8 cellular contexts compared by ENCODE assay signal in genomic region chr17:79997004-79997673, GRCh38. TPM values are rescaled to one million over a fixed set of nuclear protein-coding genes. Genes with fewer than 3 reads are reported as not detected.
A peak's percentile ranks its signal among the peaks of the same experiment; 100 is the strongest.
DNase-seq lines count a peak whose midpoint lies in the region; ATAC-seq and TF ChIP-seq lines count a peak whose summit lies in the region.

No MANE protein-coding gene starts in this region.

- no peaks in the 10 kb centered on the region for H3K27me3 Mint-ChIP-seq in central memory CD8-positive, alpha-beta T cell

- POLR2A ChIA-PET in HCT116 (lab: Charles Lee), result no interaction called here

- RAD21 ChIA-PET in HCT116 (lab: Charles Lee; ENCODE audit: low non-redundant PET in 1 of 2, low total read pairs in 2 of 2, uncharacterized antibody in 2 of 2, unreplicated experiment in 2 of 2), result no interaction called here

- no peak for DNase-seq in HCT116 (ENCODE audit: low read depth, low spot score)
- DNase-seq in activated CD4-positive, CD25-positive, alpha-beta regulatory T cell treated with anti-CD3 and anti-CD28 coated beads, Interleukin-2, amount 50 U/mL, for 72 hours, result peak; percentile 53
- DNase-seq in central memory CD8-positive, alpha-beta T cell (ENCODE audit: low spot score in 2 of 2), result peak; percentile 59 to 87
- peak; percentile 40 for DNase-seq in stimulated activated CD8-positive, alpha-beta memory T cell treated with anti-CD3 and anti-CD28 coated beads, Interleukin-12 subunit alpha, Interleukin-12 subunit beta, amount 100 ng/mL, for 24 hours (ENCODE audit: extremely low read depth)
- no peak for DNase-seq in NCI-H82 treated with DMSO at 0.1 percent for 48 hours (lab: John Stamatoyannopoulos, UW; ENCODE audit: unreplicated experiment)
- no peak for DNase-seq in mammary epithelial cell

- no peaks in the 10 kb centered on the region for H3K9me2 ChIP-seq in HCT116 (ENCODE audit: insufficient read depth)

- BruUV-seq in HCT116 (replicated peaks; lab: Mats Ljungman, UMichigan) (no TSS peak), mammary epithelial cell (replicated peaks; lab: Mats Ljungman, UMichigan) (no TSS peak)

- no peak overlapping the region for H3K4me3 ChIP-seq in HCT116 (replicated peaks in 1 of 2; ENCODE audit: low read depth in 1 of 2, low read length in 2 of 2)
- H3K4me3 ChIP-seq in mammary epithelial cell (replicated peaks in 1 of 3; ENCODE audit: insufficient read depth in 1 of 3, low read depth in 2 of 3, low read length in 3 of 3), result no peak overlapping the region

- no peaks in the 10 kb centered on the region for H3K27me3 ChIP-seq in HCT116 (ENCODE audit: insufficient read depth, low read length)
- H3K27me3 ChIP-seq in mammary epithelial cell (ENCODE audit: insufficient read depth, low read length), result peaks cover 2% of the 10 kb centered on the region

- H3K36me3 ChIP-seq in HCT116 (ENCODE audit: control insufficient read depth in 1 of 2, insufficient read depth in 2 of 2, low read length in 2 of 2), result no peaks in the 10 kb centered on the region
- no peaks in the 10 kb centered on the region for H3K36me3 ChIP-seq in mammary epithelial cell (ENCODE audit: insufficient read depth, low read length)

- peaks cover 8% of the 10 kb centered on the region for H3K36me3 Mint-ChIP-seq in central memory CD8-positive, alpha-beta T cell (ENCODE audit: insufficient read depth)

- H2AFZ ChIP-seq in HCT116 (ENCODE audit: low read depth, low read length, poor library complexity, severe bottlenecking) (no peak overlapping the region), mammary epithelial cell (ENCODE audit: low read depth, low read length) (no peak overlapping the region)

- no peak for TF ChIP-seq RAD21 in HCT116 (IDR thresholded peaks at IDR 0.05; ENCODE audit: low read depth)

- H3K4me2 ChIP-seq in HCT116 (ENCODE audit: low read length), result no peak overlapping the region
- H3K4me2 ChIP-seq in mammary epithelial cell (ENCODE audit: insufficient read depth, low read depth, low read length), result no peak overlapping the region

- TF ChIP-seq CTCF in HCT116 (IDR thresholded peaks at IDR 0.05 in 2 of 3, conservative IDR thresholded peaks at IDR 0.05 in 1 of 3; ENCODE audit: borderline replicate concordance in 1 of 3, insufficient read depth in 1 of 3, low read depth in 2 of 3, low read length in 2 of 3) (no peak), mammary epithelial cell (conservative IDR thresholded peaks at IDR 0.05 in 1 of 2, IDR thresholded peaks at IDR 0.05 in 1 of 2; ENCODE audit: extremely low read depth in 1 of 2, insufficient read depth in 1 of 2, low read depth in 1 of 2, low read length in 2 of 2) (no peak)

- CTCF ChIA-PET in HCT116 (lab: Charles Lee) (interaction anchor here (0.9 to 2.9 kb wide), 4 partner anchors 9 to 189 kb away, joined by 3 to 16 read pairs (median 3); no protein-coding TSS in a partner anchor), mammary epithelial cell (lab: Charles Lee; ENCODE audit: low non-redundant PET) (no interaction called here)

- no peaks in the 10 kb centered on the region for H3K79me2 ChIP-seq in HCT116 (ENCODE audit: insufficient read depth, low read length)
- no peaks in the 10 kb centered on the region for H3K79me2 ChIP-seq in mammary epithelial cell (ENCODE audit: insufficient read depth, low read length)

- no peaks in the 10 kb centered on the region for H3K9me3 Mint-ChIP-seq in central memory CD8-positive, alpha-beta T cell

- intact Hi-C loops in HCT116 (cut with micrococcal nuclease) (no loop called here), mammary epithelial cell (cut with micrococcal nuclease) (no loop called here)

- dilution Hi-C loops in mammary epithelial cell (cut with HindIII; ENCODE audit: low sequenced_read_pairs), result loop anchor here (25.0 kb wide), 1 partner anchor 235 kb away; no protein-coding TSS in a partner anchor

- WGBS in mammary epithelial cell (ENCODE audit: low coverage, missing lambda C conversion rate), result 92% methylated on average over 15 of the region's 15 CpGs

- in situ Hi-C loops in mammary epithelial cell (cut with MboI; ENCODE audit: low sequenced_read_pairs in 2 of 2), result loop anchor here (25.0 kb wide), 1 partner anchor 185 kb away; no protein-coding TSS in a partner anchor

- H3K27ac Mint-ChIP-seq in central memory CD8-positive, alpha-beta T cell (ENCODE audit: low read depth), result peak overlapping the region; percentile 82

- peaks cover 0 to under 1% of the 10 kb centered on the region in 2 experiments; a peak in 1 of 4 replicates for H3K4me1 ChIP-seq in HCT116 (ENCODE audit: control insufficient read depth in 1 of 2, insufficient read depth in 2 of 2, low read length in 2 of 2)
- H3K4me1 ChIP-seq in mammary epithelial cell (ENCODE audit: insufficient read depth, low read length), result peaks cover 1% of the 10 kb centered on the region

- H3K4me3 Mint-ChIP-seq in central memory CD8-positive, alpha-beta T cell, result peak overlapping the region; percentile 71

- peaks cover 31% of the 10 kb centered on the region for H3K4me1 Mint-ChIP-seq in central memory CD8-positive, alpha-beta T cell

- H4K20me1 ChIP-seq in HCT116 (ENCODE audit: insufficient read depth) (no peaks in the 10 kb centered on the region), mammary epithelial cell (ENCODE audit: insufficient read depth, low read length) (no peaks in the 10 kb centered on the region)

- no peaks in the 10 kb centered on the region for H3K9me3 ChIP-seq in HCT116 (ENCODE audit: control insufficient read depth in 1 of 2, insufficient read depth in 1 of 2, low read depth in 1 of 2, low read length in 2 of 2)
- H3K9me3 ChIP-seq in mammary epithelial cell (replicated peaks; ENCODE audit: insufficient read depth, low read length), result no peaks in the 10 kb centered on the region

- ATAC-seq in HCT116 (peak; percentile 23; the same call in 1 of the 2 replicates), HG02642 (IDR thresholded peaks at IDR 0.05; ENCODE audit: poor library complexity, unreplicated experiment) (no peak), HG02938 (IDR thresholded peaks at IDR 0.05; ENCODE audit: unreplicated experiment) (no peak)
- peak; percentile 98 for ATAC-seq in central memory CD8-positive, alpha-beta T cell (replicated peaks; ENCODE audit: extremely low read depth, poor library complexity, severe bottlenecking)

- H3K9ac ChIP-seq in HCT116 (ENCODE audit: low read length) (no peak overlapping the region), mammary epithelial cell (ENCODE audit: insufficient read depth, low read length) (no peak overlapping the region)

- no peak for TF ChIP-seq POLR2A in HCT116 (IDR thresholded peaks at IDR 0.05; ENCODE audit: borderline replicate concordance, extremely low read depth, insufficient read depth, insufficient read length)

- H3K27ac ChIP-seq in HCT116 (ENCODE audit: low read depth, low read length), result no peak overlapping the region
- H3K27ac ChIP-seq in mammary epithelial cell (ENCODE audit: insufficient read depth, low read depth, low read length), result no peak overlapping the region

TF ChIP-seq in HCT116, 20 proteins besides CTCF, POLR2A, EP300 and RAD21:
- TF ChIP-seq YY1 (IDR thresholded peaks at IDR 0.05; ENCODE audit: extremely low read depth, insufficient replicate concordance, low read depth, low read length) (no peak), SP1 (IDR thresholded peaks at IDR 0.05; ENCODE audit: low read depth) (no peak), EZH2phosphoT487 (IDR thresholded peaks at IDR 0.05; ENCODE audit: borderline replicate concordance) (no peak), POLR2AphosphoS5 (IDR thresholded peaks at IDR 0.05; ENCODE audit: low read depth, low read length) (no peak), CEBPB (IDR thresholded peaks at IDR 0.05; ENCODE audit: low read depth) (no peak), ZFX (IDR thresholded peaks at IDR 0.05) (no peak)
- TF ChIP-seq, protein P1, sequence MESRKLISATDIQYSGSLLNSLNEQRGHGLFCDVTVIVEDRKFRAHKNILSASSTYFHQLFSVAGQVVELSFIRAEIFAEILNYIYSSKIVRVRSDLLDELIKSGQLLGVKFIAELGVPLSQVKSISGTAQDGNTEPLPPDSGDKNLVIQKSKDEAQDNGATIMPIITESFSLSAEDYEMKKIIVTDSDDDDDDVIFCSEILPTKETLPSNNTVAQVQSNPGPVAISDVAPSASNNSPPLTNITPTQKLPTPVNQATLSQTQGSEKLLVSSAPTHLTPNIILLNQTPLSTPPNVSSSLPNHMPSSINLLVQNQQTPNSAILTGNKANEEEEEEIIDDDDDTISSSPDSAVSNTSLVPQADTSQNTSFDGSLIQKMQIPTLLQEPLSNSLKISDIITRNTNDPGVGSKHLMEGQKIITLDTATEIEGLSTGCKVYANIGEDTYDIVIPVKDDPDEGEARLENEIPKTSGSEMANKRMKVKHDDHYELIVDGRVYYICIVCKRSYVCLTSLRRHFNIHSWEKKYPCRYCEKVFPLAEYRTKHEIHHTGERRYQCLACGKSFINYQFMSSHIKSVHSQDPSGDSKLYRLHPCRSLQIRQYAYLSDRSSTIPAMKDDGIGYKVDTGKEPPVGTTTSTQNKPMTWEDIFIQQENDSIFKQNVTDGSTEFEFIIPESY (IDR thresholded peaks at IDR 0.05; ENCODE audit: extremely low read depth, insufficient replicate concordance, low read length), result no peak

RNA-seq across cellular contexts. Expression of gene TBC1D16, which starts 38.5 kb away (rescaled TPM):
- 31.1 TPM for total RNA-seq in HCT116 (2021; ENCODE audit: unreplicated experiment)
- polyA plus RNA-seq in HCT116 (2012), result 13.4 and 16.6 TPM in 2 replicates
- 10 to 100 TPM; 20.7 to 28.3 TPM for total RNA-seq in mammary epithelial cell
- 7.5 TPM for polyA plus RNA-seq in mammary epithelial cell
- 33.0 TPM for polyA minus RNA-seq in mammary epithelial cell

RNA-seq across cellular contexts. Expression of gene CCDC40, which starts 39.3 kb away (rescaled TPM):
- total RNA-seq in HCT116 (2021; ENCODE audit: unreplicated experiment) (10.3 TPM), mammary epithelial cell (1 to 10 TPM; 2.7 to 3.0 TPM)
- polyA plus RNA-seq in HCT116 (2012), result 3.4 and 3.6 TPM in 2 replicates
- polyA plus RNA-seq in mammary epithelial cell, result 0.82 TPM
- not detected for polyA minus RNA-seq in mammary epithelial cell

Comparison
In these comparisons a context has a peak if more than half of its experiments do, and no peak if none do; other contexts are left out.
1. ATAC-seq: peak in HCT116 (single experiment) and central memory CD8-positive, alpha-beta T cell (single experiment); none in HG02642 (single experiment) and HG02938 (single experiment).
2. DNase-seq: peak in activated CD4-positive, CD25-positive, alpha-beta regulatory T cell treated with anti-CD3 and anti-CD28 coated beads, Interleukin-2, amount 50 U/mL, for 72 hours (single experiment), central memory CD8-positive, alpha-beta T cell (2 of 2) and stimulated activated CD8-positive, alpha-beta memory T cell treated with anti-CD3 and anti-CD28 coated beads, Interleukin-12 subunit alpha, Interleukin-12 subunit beta, amount 100 ng/mL, for 24 hours (single experiment); none in HCT116 (single experiment), NCI-H82 treated with DMSO at 0.1 percent for 48 hours (single experiment) and mammary epithelial cell (single experiment).